In genomic region chr6:106102967-106103727, GRCh38 we compare ENCODE assay signal across 10 cellular contexts. TPM values are rescaled to one million over a fixed set of nuclear protein-coding genes. Genes with fewer than 3 reads are reported as not detected.
DNase-seq lines count a peak whose midpoint lies in the region; ATAC-seq and TF ChIP-seq lines count a peak whose summit lies in the region.
"Had no signal": no experiment of that assay in that cellular context is flagged by ENCODE, and none has a peak within 500 bp of the region (broad histone marks: within the 10 kb centered on the region; RNA-seq: fewer than 3 reads in every experiment).

No MANE protein-coding gene starts in this region.

- H3K9ac ChIP-seq in colonic mucosa (ENCODE audit: low read depth in 2 of 2, low read length in 2 of 2) = peak overlapping the region; percentile 52 to 53

- POLR2A ChIA-PET in CD4-positive, alpha-beta memory T cell (lab: Charles Lee; ENCODE audit: partially characterized antibody) = interaction anchor here (0.6 to 9.2 kb wide), 14 partner anchors 9 to 223 kb away, joined by 3 to 151 read pairs (median 4); partner anchors contain the start of genes ATG5 and PRDM1

- no peak for TF ChIP-seq CTCF in colonic mucosa (IDR thresholded peaks at IDR 0.05)

- DNase-seq in CD4-positive, alpha-beta memory T cell = no peak
- DNase-seq in colonic mucosa (no peak), LoVo (ENCODE audit: low spot score) (no peak), amygdala (lab: John Stamatoyannopoulos, UW) (no peak), NCI-H1417 (lab: John Stamatoyannopoulos, UW) (no peak), GOT3 (lab: John Stamatoyannopoulos, UW) (no peak)
- no peak for DNase-seq in natural killer cell treated with Interleukin-12 subunit alpha and Interleukin-12 subunit beta and Interleukin-15 and Interleukin-18, amount 100 ng/mL, for 72 hours (ENCODE audit: low spot score)
- DNase-seq: brain microvascular endothelial cell, NCI-H446 had no signal

- H3K36me3 Mint-ChIP-seq in CD4-positive, alpha-beta memory T cell = peaks cover 80 to 91% of the 10 kb centered on the region in 2 donors
- peaks cover 74% of the 10 kb centered on the region for H3K36me3 Mint-ChIP-seq in natural killer cell treated with Interleukin-12 subunit alpha and Interleukin-12 subunit beta and Interleukin-15 and Interleukin-18, amount 100 ng/mL, for 72 hours

- CTCF ChIA-PET in CD4-positive, alpha-beta memory T cell (lab: Charles Lee; ENCODE audit: partially characterized antibody) = interaction anchor here (1.0 to 4.7 kb wide), 8 partner anchors 9 to 120 kb away, joined by 3 to 19 read pairs (median 6); no protein-coding TSS in a partner anchor

- H3K9me3 Mint-ChIP-seq in CD4-positive, alpha-beta memory T cell = peaks cover 0 to 4% (median 0%) of the 10 kb centered on the region in 8 donors
- H3K9me3 Mint-ChIP-seq in natural killer cell treated with Interleukin-12 subunit alpha and Interleukin-12 subunit beta and Interleukin-15 and Interleukin-18, amount 100 ng/mL, for 72 hours = no peaks in the 10 kb centered on the region

- intact Hi-C loops in CD4-positive, alpha-beta memory T cell (cut with micrococcal nuclease) = loop anchor here (2.0 kb wide), 1 partner anchor 16 kb away; the partner anchor contains the start of gene PRDM1
- intact Hi-C loops in colonic mucosa (cut with DNase I) = no loop called here

- H3K4me3 Mint-ChIP-seq in CD4-positive, alpha-beta memory T cell = peak overlapping the region; percentile 95 to 99 (median 97)
- H3K4me3 Mint-ChIP-seq in natural killer cell treated with Interleukin-12 subunit alpha and Interleukin-12 subunit beta and Interleukin-15 and Interleukin-18, amount 100 ng/mL, for 72 hours = peak overlapping the region; percentile 98

- H3K9me3 ChIP-seq in CD4-positive, alpha-beta memory T cell (ENCODE audit: control insufficient read depth in 1 of 2, low read length in 2 of 2) = no peaks in the 10 kb centered on the region
- no peaks in the 10 kb centered on the region for H3K9me3 ChIP-seq in KOPT-K1 (ENCODE audit: insufficient read depth, low read length, poor library complexity, severe bottlenecking)
- H3K9me3 ChIP-seq in colonic mucosa = no peaks in the 10 kb centered on the region

- ATAC-seq in natural killer cell treated with Interleukin-12 subunit alpha and Interleukin-12 subunit beta and Interleukin-15 and Interleukin-18, amount 100 ng/mL, for 72 hours = no peak

- H3K36me3 ChIP-seq in CD4-positive, alpha-beta memory T cell (ENCODE audit: insufficient read depth, low read length) = peaks cover 31% of the 10 kb centered on the region
- H3K36me3 ChIP-seq in KOPT-K1 (ENCODE audit: insufficient read depth, low read length) (no peaks in the 10 kb centered on the region), colonic mucosa (no peaks in the 10 kb centered on the region)
- H3K36me3 ChIP-seq: brain microvascular endothelial cell had no signal

- peaks cover 70% of the 10 kb centered on the region for H3K4me1 ChIP-seq in CD4-positive, alpha-beta memory T cell (ENCODE audit: insufficient read depth, low read length)
- H3K4me1 ChIP-seq in colonic mucosa = no peaks in the 10 kb centered on the region

- H3K27me3 ChIP-seq in CD4-positive, alpha-beta memory T cell (ENCODE audit: insufficient read depth, low read length) = no peaks in the 10 kb centered on the region
- H3K27me3 ChIP-seq in colonic mucosa = no peaks in the 10 kb centered on the region
- H3K27me3 ChIP-seq: brain microvascular endothelial cell had no signal

- peak overlapping the region; percentile 86 to 89 for H3K4me3 ChIP-seq in CD4-positive, alpha-beta memory T cell (ENCODE audit: low read length in 2 of 2)
- peak overlapping the region; percentile 2 for H3K4me3 ChIP-seq in colonic mucosa

- peak overlapping the region; percentile 91 to 98 (median 95) for H3K27ac Mint-ChIP-seq in CD4-positive, alpha-beta memory T cell
- peak overlapping the region; percentile 96 to 100 for H3K27ac Mint-ChIP-seq in natural killer cell treated with Interleukin-12 subunit alpha and Interleukin-12 subunit beta and Interleukin-15 and Interleukin-18, amount 100 ng/mL, for 72 hours

- H3K4me1 Mint-ChIP-seq in CD4-positive, alpha-beta memory T cell = peaks cover 46 to 85% (median 64%) of the 10 kb centered on the region in 4 donors
- peaks cover 70 to 72% of the 10 kb centered on the region in 2 donors for H3K4me1 Mint-ChIP-seq in natural killer cell treated with Interleukin-12 subunit alpha and Interleukin-12 subunit beta and Interleukin-15 and Interleukin-18, amount 100 ng/mL, for 72 hours (ENCODE audit: low read depth in 2 of 2)

- peak overlapping the region; percentile 69 for H3K27ac ChIP-seq in CD4-positive, alpha-beta memory T cell (ENCODE audit: low read depth, low read length)
- H3K27ac ChIP-seq in KOPT-K1 (ENCODE audit: low read depth, low read length, poor library complexity, severe bottlenecking) = peak overlapping the region; percentile 23
- peak overlapping the region; percentile 28 for H3K27ac ChIP-seq in colonic mucosa
- H3K27ac ChIP-seq: brain microvascular endothelial cell had no signal

- no peaks in the 10 kb centered on the region for H3K27me3 Mint-ChIP-seq in CD4-positive, alpha-beta memory T cell
- no peaks in the 10 kb centered on the region for H3K27me3 Mint-ChIP-seq in natural killer cell treated with Interleukin-12 subunit alpha and Interleukin-12 subunit beta and Interleukin-15 and Interleukin-18, amount 100 ng/mL, for 72 hours

RNA-seq across cellular contexts. Expression of gene PRDM1, which starts 17.0 kb away (rescaled TPM):
- 10 to 100 TPM; 33.4 to 34.0 TPM for total RNA-seq in CD4-positive, alpha-beta memory T cell
- 10 to 100 TPM; 45.4 to 97.0 TPM for polyA plus RNA-seq in CD4-positive, alpha-beta memory T cell
- 10 to 100 TPM in 1 of 2 donors, 1 to 10 TPM in 1; 7.2 to 17.6 TPM for total RNA-seq in colonic mucosa
- 100 to 1,000 TPM; 174 to 192 TPM for total RNA-seq in natural killer cell treated with Interleukin-12 subunit alpha and Interleukin-12 subunit beta and Interleukin-15 and Interleukin-18, amount 100 ng/mL, for 72 hours

Comparison
In these comparisons a context has a peak if more than half of its experiments do, and no peak if none do; other contexts are left out.
1. RNA of gene PRDM1, which starts 17.0 kb away (total RNA-seq): 174 to 192 TPM in natural killer cell treated with Interleukin-12 subunit alpha and Interleukin-12 subunit beta and Interleukin-15 and Interleukin-18, amount 100 ng/mL, for 72 hours; 33.4 to 34.0 TPM in CD4-positive, alpha-beta memory T cell and 7.2 to 17.6 TPM in colonic mucosa; every median in the first group is over 4 times any median in the second.
2. Peak in every context shown above with its lines, with median percentiles within 50 percentile points of each other: H3K27ac ChIP-seq.